ENCODE assay signal across 1 cellular context in genomic region chr19:2887391-2887914, GRCh38.
TF ChIP-seq lines count a peak whose summit lies in the region.

No MANE protein-coding gene starts in this region.

TF ChIP-seq in H1, 55 proteins besides CTCF, POLR2A, EP300 and RAD21:
- TF ChIP-seq BACH1 (IDR thresholded peaks at IDR 0.05; ENCODE audit: low read length) (no peak), TBP (IDR thresholded peaks at IDR 0.05; ENCODE audit: low read depth, low read length) (peak; percentile 16; the same call in 1 of the 2 replicates), E2F6 (IDR thresholded peaks at IDR 0.05) (peak; percentile 79), SUZ12 (IDR thresholded peaks at IDR 0.05; ENCODE audit: low read length) (no peak), MAX (IDR thresholded peaks at IDR 0.05) (peak; percentile 57; the same call in 1 of the 2 replicates), MAFK (IDR thresholded peaks at IDR 0.05; ENCODE audit: low read depth, low read length) (peak; percentile 23; the same call in 1 of the 2 replicates), YY1 (IDR thresholded peaks at IDR 0.05; ENCODE audit: low read depth, low read length) (0 out of 2 replicates have a peak, but pooled peaks have one; percentile 33)
TF ChIP-seq in H1: peak in this region for 5.
